Comparison of ENCODE assay signal across 1 cellular context in genomic region chr5:40781843-40782409, GRCh38.
TF ChIP-seq lines count a peak whose summit lies in the region.

No MANE protein-coding gene starts in this region.

TF ChIP-seq in SK-N-SH, 30 proteins besides CTCF, POLR2A, EP300 and RAD21 (continued from another document):
- TF ChIP-seq USF1 (IDR thresholded peaks at IDR 0.05; ENCODE audit: borderline replicate concordance, low read depth), result no peak
- TF ChIP-seq TCF12 (IDR thresholded peaks at IDR 0.05), result no peak
- no peak for TF ChIP-seq EZH2phosphoT487 (IDR thresholded peaks at IDR 0.05; ENCODE audit: borderline replicate concordance, low read depth)
